In genomic region chr6:52352239-52353008, GRCh38 we compare ENCODE assay signal across 10 cellular contexts. TPM values are rescaled to one million over a fixed set of nuclear protein-coding genes. Genes with fewer than 3 reads are reported as not detected.
DNase-seq lines count a peak whose midpoint lies in the region; ATAC-seq, FAIRE-seq and TF ChIP-seq lines count a peak whose summit lies in the region.
"Had no signal": no experiment of that assay in that cellular context is flagged by ENCODE, and none has a peak within 500 bp of the region (broad histone marks: within the 10 kb centered on the region; RNA-seq: fewer than 3 reads in every experiment).

No MANE protein-coding gene starts in this region.

- H3K4me1 ChIP-seq in foreskin keratinocyte, result peaks cover 11% of the 10 kb centered on the region
- peaks cover 20% of the 10 kb centered on the region for H3K4me1 ChIP-seq in skeletal muscle satellite cell (ENCODE audit: control insufficient read depth, insufficient read depth, low read length)

- H3K4me1 Mint-ChIP-seq in immature natural killer cell, result peaks cover 10 to 13% of the 10 kb centered on the region in 2 donors

- no peaks in the 10 kb centered on the region for H3K36me3 ChIP-seq in skeletal muscle satellite cell (ENCODE audit: insufficient read depth, low read length)

- ATAC-seq in GM21723 (IDR thresholded peaks at IDR 0.05; ENCODE audit: unreplicated experiment) (peak; percentile 96), foreskin keratinocyte (peak; percentile 98)

- H3K9me3 ChIP-seq in skeletal muscle satellite cell (replicated peaks; ENCODE audit: low read length), result no peaks in the 10 kb centered on the region

- FAIRE-seq in HTR-8/SVneo (lab: Jason Lieb, UNC), result peak; percentile 26

- DNase-seq in NCI-H1417 (lab: John Stamatoyannopoulos, UW) (peak; percentile 9 to 65 (median 29)), NCI-H1417 treated with DMSO at 0.1 percent for 48 hours (lab: John Stamatoyannopoulos, UW) (no peak), HTR-8/SVneo (ENCODE audit: insufficient read length, low spot score) (peak; percentile 85), SK-MEL-5 (ENCODE audit: low read depth, low spot score) (peak; percentile 86), foreskin keratinocyte (peak; percentile 98 to 99), immature natural killer cell (no peak)

- H3K9ac ChIP-seq in skeletal muscle satellite cell (ENCODE audit: low read depth, low read length), result peak overlapping the region; percentile 16

- H3K4me2 ChIP-seq in skeletal muscle satellite cell (ENCODE audit: low read length), result peak overlapping the region; percentile 75

- H3K27ac ChIP-seq in foreskin keratinocyte, result peak overlapping the region; percentile 76
- H3K27ac ChIP-seq: 22Rv1 had no signal

- TF ChIP-seq CTCF in foreskin keratinocyte (conservative IDR thresholded peaks at IDR 0.05), result no peak

- H3K27me3 ChIP-seq in foreskin keratinocyte (no peaks in the 10 kb centered on the region), skeletal muscle satellite cell (ENCODE audit: control insufficient read depth, insufficient read depth, low read length) (no peaks in the 10 kb centered on the region)

- H3K27ac Mint-ChIP-seq in immature natural killer cell, result peak overlapping the region in 1 of 6 donors; percentile 60

- peaks cover 0 to 1% (median 0%) of the 10 kb centered on the region in 6 donors for H3K9me3 Mint-ChIP-seq in immature natural killer cell
- H3K9me3 Mint-ChIP-seq: central memory CD8-positive, alpha-beta T cell had no signal

- peaks cover 1 to 3% (median 3%) of the 10 kb centered on the region in 3 donors for H3K27me3 Mint-ChIP-seq in immature natural killer cell (ENCODE audit: low read depth in 3 of 3)
- H3K27me3 Mint-ChIP-seq: central memory CD8-positive, alpha-beta T cell had no signal

- H3K4me3 Mint-ChIP-seq in immature natural killer cell, result no peak overlapping the region
- H3K4me3 Mint-ChIP-seq: central memory CD8-positive, alpha-beta T cell had no signal

- peak overlapping the region; percentile 55 for H3K4me3 ChIP-seq in skeletal muscle satellite cell (ENCODE audit: low read length)

- H3K36me3 Mint-ChIP-seq in immature natural killer cell, result no peaks in the 10 kb centered on the region

- in situ Hi-C loops in SK-MEL-5 (cut with HindIII; ENCODE audit: low pct_unique_long_range_greater_than_20kb, low sequenced_read_pairs), result no loop called here

RNA-seq across cellular contexts. Expression of gene PAQR8, which starts 9.5 kb away (rescaled TPM):
- total RNA-seq in SK-MEL-5 (2014; rRNA removed; shearing (Covaris generic)), result 25.7 and 25.8 TPM in 2 replicates
- polyA plus RNA-seq in SK-MEL-5 (2015; cell fraction: cytosol; rRNA removed), result 27.8 and 34.8 TPM in 2 replicates
- 8.2 and 9.4 TPM in 2 replicates for polyA plus RNA-seq in SK-MEL-5 (2015; cell fraction: nucleus; rRNA removed)
- 4.5 and 5.6 TPM in 2 replicates for total RNA-seq in foreskin keratinocyte
- polyA plus RNA-seq in foreskin keratinocyte (2.4 TPM in 2 replicates), immature natural killer cell (1 to 10 TPM; 2.9 to 6.5 (median 6.2) TPM)
- 2.0 and 3.0 TPM in 2 replicates for total RNA-seq in skeletal muscle satellite cell (2012; rRNA removed)

Comparison
In these comparisons a context has a peak if more than half of its experiments do, and no peak if none do; other contexts are left out.
1. DNase-seq: peak in NCI-H1417 (3 of 3), HTR-8/SVneo (single experiment), SK-MEL-5 (single experiment) and foreskin keratinocyte (2 of 2); none in NCI-H1417 treated with DMSO at 0.1 percent for 48 hours (single experiment) and immature natural killer cell (0 of 3).